In the genomic region with DNA sequence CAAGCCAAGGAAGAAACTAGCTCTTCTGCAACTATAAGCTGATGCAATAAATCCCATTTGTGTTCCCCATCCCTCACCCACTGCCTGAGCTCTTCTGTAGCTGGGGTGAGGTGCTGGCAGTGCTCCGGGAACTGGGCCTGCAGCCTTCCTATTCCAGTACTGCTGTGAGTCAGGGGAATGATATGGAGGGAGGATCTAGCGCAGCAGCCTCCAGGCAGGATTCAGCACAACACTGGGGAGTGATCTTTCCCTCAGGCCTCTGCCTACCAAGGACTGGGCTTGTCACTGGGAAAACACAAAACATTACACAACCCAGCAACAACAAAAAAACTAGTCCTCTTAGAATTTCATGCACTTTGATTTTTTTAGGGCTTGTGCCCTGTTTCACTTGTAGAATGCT, we compare ENCODE assay signal across 9 cellular contexts. TPM values are rescaled to one million over a fixed set of nuclear protein-coding genes. Genes with fewer than 3 reads are reported as not detected.
DNase-seq lines count a peak whose midpoint lies in the region; ATAC-seq, FAIRE-seq and TF ChIP-seq lines count a peak whose summit lies in the region.
"Had no signal": no experiment of that assay in that cellular context is flagged by ENCODE, and none has a peak within 500 bp of the region (broad histone marks: within the 10 kb centered on the region; RNA-seq: fewer than 3 reads in every experiment).

No MANE protein-coding gene starts in this region.

- no peaks in the 10 kb centered on the region for H3K27me3 ChIP-seq in lung (ENCODE audit: control insufficient read depth, insufficient read depth)
- no peaks in the 10 kb centered on the region for H3K27me3 ChIP-seq in upper lobe of right lung

- H3K4me3 ChIP-seq in lung (no peak overlapping the region), upper lobe of right lung (no peak overlapping the region)

- intact Hi-C loops in upper lobe of right lung (cut with DNase I) = no loop called here

- H3K27ac ChIP-seq in lung (ENCODE audit: low read depth in 1 of 2, low read length in 1 of 2) = peak overlapping the region in 1 of 2 donors; percentile 5
- H3K27ac ChIP-seq in upper lobe of right lung = peak overlapping the region; percentile 65

- TF ChIP-seq CTCF in lung (IDR thresholded peaks at IDR 0.05; ENCODE audit: control extremely low read depth, extremely low read depth) (no peak), upper lobe of right lung (IDR thresholded peaks at IDR 0.05) (no peak), D721Med (IDR thresholded peaks at IDR 0.05; ENCODE audit: insufficient read depth, missing control alignments) (no peak)

- 80 to 93% methylated on average over 2 of the region's 2 CpGs for WGBS in lung, 2 donors

- H3K36me3 ChIP-seq in lung (ENCODE audit: control insufficient read depth in 2 of 2, insufficient read depth in 2 of 2, low read length in 2 of 2) (no peaks in the 10 kb centered on the region), upper lobe of right lung (no peaks in the 10 kb centered on the region)

- no peak for FAIRE-seq in D721Med (lab: Jason Lieb, UNC)
- FAIRE-seq: islet of Langerhans had no signal

- DNase-seq in LHCN-M2 (ENCODE audit: low read depth) (peak; percentile 97), dermis blood vessel endothelial cell (peak; percentile 33), lung (ENCODE audit: low spot score) (peak; percentile 63), upper lobe of right lung (peak; percentile 70), putamen (ENCODE audit: low spot score) (no peak), D721Med (ENCODE audit: insufficient read length, low spot score) (no peak), cortex of kidney (lab: John Stamatoyannopoulos, UW) (no peak)

- ATAC-seq in lung (ENCODE audit: insufficient read depth, low FRiP score) (peak; percentile 78), upper lobe of right lung (peak; percentile 89), HG03025 (IDR thresholded peaks at IDR 0.05; ENCODE audit: low FRiP score, unreplicated experiment) (no peak)

- H3K4me1 ChIP-seq in lung (ENCODE audit: control insufficient read depth in 2 of 2, insufficient read depth in 2 of 2, low read length in 2 of 2) (peaks cover 0 to 2% of the 10 kb centered on the region in 2 donors), upper lobe of right lung (no peaks in the 10 kb centered on the region)

- H3K9me3 ChIP-seq in lung (ENCODE audit: control insufficient read depth in 2 of 2, insufficient read depth in 1 of 2, low read length in 1 of 2) (no peaks in the 10 kb centered on the region), upper lobe of right lung (no peaks in the 10 kb centered on the region)

RNA-seq across cellular contexts. Expression of a gene that starts 58.7 kb away (rescaled TPM):
- total RNA-seq in LHCN-M2 (2014; rRNA removed) (under 0.01 and 0.86 TPM in 2 replicates), dermis blood vessel endothelial cell (0.14 and 0.17 TPM in 2 replicates), lung (10 to 100 TPM in 1 of 2 donors, 1 to 10 TPM in 1; 5.3 to 20.9 TPM), upper lobe of right lung (8.5 TPM)
- 0.45 TPM for polyA plus RNA-seq in LHCN-M2 (2012)
- 1 to 10 TPM; 1.2 to 1.7 TPM for polyA plus RNA-seq in lung

Comparison
In these comparisons a context has a peak if more than half of its experiments do, and no peak if none do; other contexts are left out.
1. DNase-seq: peak in LHCN-M2 (single experiment), dermis blood vessel endothelial cell (single experiment), lung (single experiment) and upper lobe of right lung (single experiment); none in putamen (single experiment), D721Med (single experiment) and cortex of kidney (single experiment).